ENCODE assay signal across 6 cellular contexts in genomic region chr7:82293467-82293866, GRCh38.
"Had no signal": no experiment of that assay in that cellular context is flagged by ENCODE, and none has a peak within 500 bp of the region (broad histone marks: within the 10 kb centered on the region; RNA-seq: fewer than 3 reads in every experiment).

No MANE protein-coding gene starts in this region.

- DNase-seq: GOT3, H7, IMR-90 had no signal

- H3K9me3 ChIP-seq: HAP-1 had no signal

- H3K36me3 ChIP-seq: HAP-1 had no signal

- ATAC-seq: HCT116, K562 had no signal

- H3K4me3 ChIP-seq: HAP-1, K562 had no signal
